Comparison of ENCODE assay signal across 1 cellular context in the genomic region with DNA sequence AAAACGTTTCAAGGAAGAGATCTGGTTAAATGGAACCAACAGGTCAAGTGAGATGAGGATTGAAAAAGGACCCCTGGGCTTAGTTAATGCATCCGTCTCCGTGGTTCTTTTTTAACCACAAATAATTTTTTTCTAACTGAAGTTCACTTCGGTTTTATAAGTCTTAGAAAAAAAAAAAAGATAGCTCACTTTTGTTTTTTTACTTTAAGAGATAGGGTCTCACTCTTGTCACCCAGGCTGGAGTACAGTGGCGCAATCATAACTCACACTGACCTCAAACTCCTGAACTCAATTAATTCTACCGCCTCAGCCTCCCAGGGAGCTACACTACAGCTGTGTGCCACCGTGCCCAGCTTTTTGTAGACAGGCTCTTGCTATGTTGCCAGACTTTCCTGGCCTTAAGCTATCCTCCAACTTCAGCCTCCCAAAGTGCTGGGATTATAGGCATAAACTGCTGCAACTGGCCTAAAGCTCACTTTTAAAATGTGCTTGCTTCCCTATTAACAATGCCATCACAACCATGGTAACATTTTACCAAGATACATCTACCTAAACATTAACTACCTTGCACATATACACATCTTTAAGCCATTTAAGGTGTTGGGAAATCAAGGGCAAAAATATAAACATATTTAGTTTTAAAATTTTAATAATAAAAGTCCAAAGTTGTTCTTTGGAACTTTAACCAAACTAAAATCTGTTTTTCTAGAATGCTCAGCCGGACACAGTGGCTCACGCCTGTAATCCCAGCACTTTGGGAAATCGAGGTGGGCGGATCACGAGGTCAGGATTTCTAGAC.
TF ChIP-seq lines count a peak whose summit lies in the region.

No MANE protein-coding gene starts in this region.

TF ChIP-seq in K562, 482 proteins besides CTCF, POLR2A, EP300 and RAD21:
- TF ChIP-seq CAMTA2 (CRISPR knock-in tag; conservative IDR thresholded peaks at IDR 0.05), result no peak
- TF ChIP-seq CBX3 (IDR thresholded peaks at IDR 0.05; ENCODE audit: borderline replicate concordance in 1 of 2, low read length in 2 of 2), result no peak
- no peak for TF ChIP-seq HCFC1 (IDR thresholded peaks at IDR 0.05; ENCODE audit: low read depth, low read length)
- TF ChIP-seq, protein P1, sequence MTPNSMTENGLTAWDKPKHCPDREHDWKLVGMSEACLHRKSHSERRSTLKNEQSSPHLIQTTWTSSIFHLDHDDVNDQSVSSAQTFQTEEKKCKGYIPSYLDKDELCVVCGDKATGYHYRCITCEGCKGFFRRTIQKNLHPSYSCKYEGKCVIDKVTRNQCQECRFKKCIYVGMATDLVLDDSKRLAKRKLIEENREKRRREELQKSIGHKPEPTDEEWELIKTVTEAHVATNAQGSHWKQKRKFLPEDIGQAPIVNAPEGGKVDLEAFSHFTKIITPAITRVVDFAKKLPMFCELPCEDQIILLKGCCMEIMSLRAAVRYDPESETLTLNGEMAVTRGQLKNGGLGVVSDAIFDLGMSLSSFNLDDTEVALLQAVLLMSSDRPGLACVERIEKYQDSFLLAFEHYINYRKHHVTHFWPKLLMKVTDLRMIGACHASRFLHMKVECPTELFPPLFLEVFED (CRISPR knock-in tag; conservative IDR thresholded peaks at IDR 0.05), result peak; percentile 29; the same call in 1 of the 2 replicates
- TF ChIP-seq U2AF2 (optimal IDR thresholded peaks at IDR 0.05; ENCODE audit: low read depth, low read length), result no peak
- 0 out of 2 replicates have a peak, but pooled peaks have one; percentile 19 for TF ChIP-seq RBFOX2 (IDR thresholded peaks at IDR 0.05; ENCODE audit: low read depth, low read length)
- TF ChIP-seq, protein P2, sequence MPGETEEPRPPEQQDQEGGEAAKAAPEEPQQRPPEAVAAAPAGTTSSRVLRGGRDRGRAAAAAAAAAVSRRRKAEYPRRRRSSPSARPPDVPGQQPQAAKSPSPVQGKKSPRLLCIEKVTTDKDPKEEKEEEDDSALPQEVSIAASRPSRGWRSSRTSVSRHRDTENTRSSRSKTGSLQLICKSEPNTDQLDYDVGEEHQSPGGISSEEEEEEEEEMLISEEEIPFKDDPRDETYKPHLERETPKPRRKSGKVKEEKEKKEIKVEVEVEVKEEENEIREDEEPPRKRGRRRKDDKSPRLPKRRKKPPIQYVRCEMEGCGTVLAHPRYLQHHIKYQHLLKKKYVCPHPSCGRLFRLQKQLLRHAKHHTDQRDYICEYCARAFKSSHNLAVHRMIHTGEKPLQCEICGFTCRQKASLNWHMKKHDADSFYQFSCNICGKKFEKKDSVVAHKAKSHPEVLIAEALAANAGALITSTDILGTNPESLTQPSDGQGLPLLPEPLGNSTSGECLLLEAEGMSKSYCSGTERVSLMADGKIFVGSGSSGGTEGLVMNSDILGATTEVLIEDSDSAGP (CRISPR knock-in tag; IDR thresholded peaks at IDR 0.05), result no peak
- TF ChIP-seq SAP30 (IDR thresholded peaks at IDR 0.05; ENCODE audit: borderline replicate concordance, insufficient read depth, low read depth, low read length, poor library complexity, severe bottlenecking), result no peak
- no peak for TF ChIP-seq MYBL2 (IDR thresholded peaks at IDR 0.05; ENCODE audit: low read depth)
- TF ChIP-seq MYBL2 (CRISPR knock-in tag; IDR thresholded peaks at IDR 0.05; ENCODE audit: borderline replicate concordance), result no peak
- TF ChIP-seq SRSF1 (IDR thresholded peaks at IDR 0.05; ENCODE audit: low read depth, low read length), result no peak
TF ChIP-seq in K562: peak in this region for 2.
